20 cellular contexts compared by ENCODE assay signal in the genomic region with DNA sequence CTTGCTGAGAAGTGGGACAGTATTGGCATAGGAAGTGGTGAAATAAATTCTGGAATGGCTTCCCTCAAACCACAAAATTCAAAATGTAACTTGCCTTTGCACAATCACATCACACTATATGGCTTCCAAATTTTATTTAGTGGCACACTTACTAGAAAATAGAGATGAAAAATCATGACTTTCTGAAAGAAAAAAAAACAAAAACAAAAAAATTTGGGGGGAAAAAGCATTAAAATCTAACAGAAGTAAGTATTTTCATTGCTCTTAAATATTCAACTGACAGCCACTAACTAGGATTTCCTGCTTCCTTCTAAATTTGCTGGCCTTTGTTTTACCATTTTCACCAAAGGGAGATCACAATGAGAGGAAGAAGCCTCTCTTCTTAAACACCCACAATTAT. TPM values are rescaled to one million over a fixed set of nuclear protein-coding genes. Genes with fewer than 3 reads are reported as not detected.
DNase-seq lines count a peak whose midpoint lies in the region; ATAC-seq and TF ChIP-seq lines count a peak whose summit lies in the region.
"Had no signal": no experiment of that assay in that cellular context is flagged by ENCODE, and none has a peak within 500 bp of the region (broad histone marks: within the 10 kb centered on the region; RNA-seq: fewer than 3 reads in every experiment).

No MANE protein-coding gene starts in this region.

- POLR2A ChIA-PET in CD4-positive, alpha-beta T cell (lab: Charles Lee), result interaction anchor here (0.7 kb wide), 1 partner anchor 724 kb away, joined by 3 read pairs; no protein-coding TSS in a partner anchor

- peaks cover 7% of the 10 kb centered on the region; the same call in 1 of the 2 replicates for H3K36me3 ChIP-seq in SK-N-MC (ENCODE audit: insufficient read depth, low read length)
- H3K36me3 ChIP-seq in esophagus muscularis mucosa, result no peaks in the 10 kb centered on the region

- H3K4me3 Mint-ChIP-seq in osteocyte (ENCODE audit: unreplicated experiment), result no peak overlapping the region
- H3K4me3 Mint-ChIP-seq in CD4-positive, alpha-beta T cell, result no peak overlapping the region

- in situ Hi-C loops in G401 (cut with HindIII; ENCODE audit: low sequenced_read_pairs), result no loop called here

- peaks cover 16% of the 10 kb centered on the region for H3K4me1 Mint-ChIP-seq in osteocyte (ENCODE audit: unreplicated experiment)
- peaks cover 37% of the 10 kb centered on the region for H3K4me1 Mint-ChIP-seq in CD4-positive, alpha-beta T cell (ENCODE audit: low read depth)

- peak overlapping the region; percentile 54 for H3K9ac ChIP-seq in SK-N-MC (ENCODE audit: insufficient read length)

- CTCF ChIA-PET in CD4-positive, alpha-beta T cell (lab: Charles Lee), result no interaction called here

- no peak for TF ChIP-seq EP300 in esophagus muscularis mucosa (IDR thresholded peaks at IDR 0.05)

- peak overlapping the region; percentile 50 for H3K27ac Mint-ChIP-seq in osteocyte (ENCODE audit: unreplicated experiment)
- H3K27ac Mint-ChIP-seq in CD4-positive, alpha-beta T cell, result no peak overlapping the region

- DNase-seq in G401 (ENCODE audit: low spot score) (peak; percentile 51), SK-N-MC (ENCODE audit: low read depth, low spot score) (no peak), esophagus muscularis mucosa (ENCODE audit: extremely low spot score) (no peak), osteocyte (ENCODE audit: extremely low spot score, unreplicated experiment) (no peak), NCI-H510A (lab: John Stamatoyannopoulos, UW) (no peak)
- no peak for DNase-seq in stimulated activated CD4-positive, alpha-beta T cell treated with anti-CD3 and anti-CD28 coated beads, Interleukin-15, amount 100 ng/mL, for 24 hours
- no peak for DNase-seq in CD4-positive, alpha-beta T cell
- DNase-seq: activated CD4-positive, alpha-beta T cell treated with anti-CD3 and anti-CD28 coated beads, Interleukin-2, amount 50 U/mL, for 4 hours; activated naive CD4-positive, alpha-beta T cell treated with anti-CD3 and anti-CD28 coated beads, Interleukin-2, amount 50 U/mL, for 16 hours; activated T-cell treated with anti-CD3 and anti-CD28 coated beads, Interleukin-2, amount 50 U/mL, for 1 hour; DMS 273 treated with DMSO at 0.1 percent for 48 hours; effector memory CD4-positive, alpha-beta T cell; foreskin fibroblast; HCEC 1CT; naive thymus-derived CD4-positive, alpha-beta T cell; PC-3; SK-N-SH; stimulated activated CD4-positive, alpha-beta T cell treated with anti-CD3 and anti-CD28 coated beads, Interleukin-1b, Interleukin-23, amount 100 ng/mL, for 48 hours; testis had no signal

- H3K9me3 ChIP-seq in SK-N-MC (ENCODE audit: low read depth, low read length) (no peaks in the 10 kb centered on the region), esophagus muscularis mucosa (no peaks in the 10 kb centered on the region)
- H3K9me3 ChIP-seq in CD4-positive, alpha-beta T cell (ENCODE audit: control insufficient read depth, low read length), result no peaks in the 10 kb centered on the region
- H3K9me3 ChIP-seq: SK-N-SH, testis had no signal

- H3K9me3 Mint-ChIP-seq in osteocyte (ENCODE audit: unreplicated experiment), result no peaks in the 10 kb centered on the region
- H3K9me3 Mint-ChIP-seq in CD4-positive, alpha-beta T cell, result no peaks in the 10 kb centered on the region
- H3K9me3 Mint-ChIP-seq: naive thymus-derived CD4-positive, alpha-beta T cell had no signal

- intact Hi-C loops in esophagus muscularis mucosa (cut with DNase I), result no loop called here
- intact Hi-C loops in CD4-positive, alpha-beta T cell (cut with DNase I, micrococcal nuclease), result loop anchor here (2.0 to 5.0 kb wide), 2 partner anchors 16 to 39 kb away; no protein-coding TSS in a partner anchor

- H3K4me3 ChIP-seq in SK-N-MC, result peak overlapping the region; percentile 56
- H3K4me3 ChIP-seq in esophagus muscularis mucosa, result no peak overlapping the region
- H3K4me3 ChIP-seq: testis had no signal

- H3K27me3 ChIP-seq in esophagus muscularis mucosa, result no peaks in the 10 kb centered on the region
- no peaks in the 10 kb centered on the region for H3K27me3 ChIP-seq in CD4-positive, alpha-beta T cell (ENCODE audit: control insufficient read depth, insufficient read depth, low read length)
- H3K27me3 ChIP-seq: testis had no signal

- peaks cover 18% of the 10 kb centered on the region for H3K36me3 Mint-ChIP-seq in osteocyte (ENCODE audit: unreplicated experiment)
- peaks cover 39% of the 10 kb centered on the region for H3K36me3 Mint-ChIP-seq in CD4-positive, alpha-beta T cell (ENCODE audit: low read depth)

- TF ChIP-seq POLR2A in esophagus muscularis mucosa (IDR thresholded peaks at IDR 0.05; ENCODE audit: low read depth), result no peak

- H3K27ac ChIP-seq in SK-N-MC (peak overlapping the region; percentile 86), esophagus muscularis mucosa (replicated peaks in 1 of 4) (peak overlapping the region in 3 of 4 donors; percentile 17 to 55 (median 50))
- H3K27ac ChIP-seq in CD4-positive, alpha-beta T cell (ENCODE audit: low read depth, low read length), result no peak overlapping the region
- H3K27ac ChIP-seq: testis had no signal

- H3K27me3 Mint-ChIP-seq in osteocyte (ENCODE audit: unreplicated experiment), result no peaks in the 10 kb centered on the region
- no peaks in the 10 kb centered on the region for H3K27me3 Mint-ChIP-seq in CD4-positive, alpha-beta T cell
- H3K27me3 Mint-ChIP-seq: naive thymus-derived CD4-positive, alpha-beta T cell had no signal

- TF ChIP-seq CTCF in esophagus muscularis mucosa (IDR thresholded peaks at IDR 0.05), result no peak
- TF ChIP-seq CTCF in osteocyte (IDR thresholded peaks at IDR 0.05), result no peak
- no peak for TF ChIP-seq CTCF in CD4-positive, alpha-beta T cell (IDR thresholded peaks at IDR 0.05)

- peaks cover 34 to 62% (median 51%) of the 10 kb centered on the region in 4 donors for H3K4me1 ChIP-seq in esophagus muscularis mucosa

- no peak for ATAC-seq in HG03108 (IDR thresholded peaks at IDR 0.05; ENCODE audit: unreplicated experiment)
- no peak for ATAC-seq in CD4-positive, alpha-beta T cell (ENCODE audit: poor library complexity)
- ATAC-seq: naive thymus-derived CD4-positive, alpha-beta T cell; PC-3 had no signal

RNA-seq across cellular contexts. Expression of a gene that starts 23.0 kb away (rescaled TPM):
- total RNA-seq in G401 (2014; rRNA removed; shearing (Covaris generic)), result 11.6 and 12.4 TPM in 2 replicates
- total RNA-seq in esophagus muscularis mucosa, result 10 to 100 TPM; 23.5 to 43.6 (median 37.1) TPM
- 46.6 and 50.0 TPM in 2 replicates for total RNA-seq in osteocyte
- 10 to 100 TPM; 13.3 to 14.3 TPM for total RNA-seq in CD4-positive, alpha-beta T cell
